18 cellular contexts compared by ENCODE assay signal in genomic region chr19:4198467-4199126, GRCh38. TPM values are rescaled to one million over a fixed set of nuclear protein-coding genes. Genes with fewer than 3 reads are reported as not detected.
DNase-seq lines count a peak whose midpoint lies in the region; ATAC-seq and TF ChIP-seq lines count a peak whose summit lies in the region.
"Had no signal": no experiment of that assay in that cellular context is flagged by ENCODE, and none has a peak within 500 bp of the region (broad histone marks: within the 10 kb centered on the region; RNA-seq: fewer than 3 reads in every experiment).

No MANE protein-coding gene starts in this region.

- ATAC-seq in GM21423 (IDR thresholded peaks at IDR 0.05; ENCODE audit: unreplicated experiment) = no peak
- ATAC-seq: activated T-cell treated with anti-CD3 and anti-CD28 coated beads, Interleukin-2, amount 50 U/mL, for 72 hours had no signal

- H3K4me1 ChIP-seq in HUES6 (ENCODE audit: control insufficient read depth, insufficient read depth, low read length) = no peaks in the 10 kb centered on the region; the same call in 1 of the 2 replicates
- H3K4me1 ChIP-seq in iPS-20b (ENCODE audit: insufficient read depth, low read length) = peaks cover 2% of the 10 kb centered on the region; the same call in 1 of the 2 replicates

- H3K36me3 Mint-ChIP-seq in brain = no peaks in the 10 kb centered on the region

- peak overlapping the region; percentile 47 to 84 (median 66) for H3K4me3 Mint-ChIP-seq in brain
- H3K4me3 Mint-ChIP-seq: activated CD8-positive, alpha-beta T cell treated with anti-CD3 and anti-CD28 coated beads, Interleukin-2, amount 10 ng/mL, durations not matched to agents 7 days and 5 days; activated naive CD8-positive, alpha-beta T cell; T-helper 2 cell treated with Interferon-gamma antibody and Interleukin-4, amounts not matched to agents 5 μg/mL and 100 μg/mL, for 36 hours had no signal

- H3K27ac Mint-ChIP-seq in brain = peak overlapping the region in 2 of 5 experiments; percentile 6 to 63
- H3K27ac Mint-ChIP-seq: activated CD8-positive, alpha-beta T cell treated with anti-CD3 and anti-CD28 coated beads, Interleukin-2, amount 10 ng/mL, durations not matched to agents 7 days and 5 days; activated naive CD8-positive, alpha-beta T cell; activated T-cell treated with anti-CD3 and anti-CD28 coated beads, Interleukin-2, amount 50 U/mL, for 72 hours; T-helper 2 cell treated with Interferon-gamma antibody and Interleukin-4, amounts not matched to agents 5 μg/mL and 100 μg/mL, for 36 hours had no signal

- TF ChIP-seq CTCF in brain (conservative IDR thresholded peaks at IDR 0.05) = no peak

- H3K9ac ChIP-seq in HUES6 (ENCODE audit: low read length) = no peak overlapping the region
- no peak overlapping the region; the same call in 1 of the 2 replicates for H3K9ac ChIP-seq in iPS-20b (ENCODE audit: low read depth, low read length)

- H3K36me3 ChIP-seq in HUES6 (ENCODE audit: control insufficient read depth, insufficient read depth, low read length) (no peaks in the 10 kb centered on the region), iPS-20b (ENCODE audit: insufficient read depth, low read depth, low read length) (no peaks in the 10 kb centered on the region)
- H3K36me3 ChIP-seq: right atrium auricular region, tibial artery had no signal

- no peak for DNase-seq in activated naive CD4-positive, alpha-beta T cell (lab: John Stamatoyannopoulos, UW)
- no peak for DNase-seq in stimulated activated CD4-positive, alpha-beta T cell treated with anti-CD3 and anti-CD28 coated beads, Interleukin-1b, Interleukin-23, amount 100 ng/mL, for 48 hours
- DNase-seq: activated CD8-positive, alpha-beta T cell treated with anti-CD3 and anti-CD28 coated beads, Interleukin-2, amount 10 ng/mL, durations not matched to agents 7 days and 5 days; NCI-H1417 treated with DMSO at 0.1 percent for 48 hours; SHP77; tibial artery had no signal

- H3K9me3 Mint-ChIP-seq in brain = peaks cover 0 to 16% (median 2%) of the 10 kb centered on the region in 5 experiments

- H3K27me3 ChIP-seq in HUES6 (ENCODE audit: control insufficient read depth, insufficient read depth, low read length) (peaks cover 73% of the 10 kb centered on the region), iPS-20b (ENCODE audit: insufficient read depth, low read length) (peaks cover 33% of the 10 kb centered on the region)

- H3K27ac ChIP-seq in HUES6 (ENCODE audit: low read depth, low read length) (no peak overlapping the region), iPS-20b (ENCODE audit: low read length) (no peak overlapping the region), temporal lobe (ENCODE audit: low read depth, low read length) (peak overlapping the region; percentile 3)
- H3K27ac ChIP-seq: right atrium auricular region, tibial artery had no signal

- peaks cover 51% of the 10 kb centered on the region for H3K27me3 Mint-ChIP-seq in brain

- H3K4me1 Mint-ChIP-seq in brain = peaks cover 16% of the 10 kb centered on the region

- H3K4me3 ChIP-seq in HUES6 (ENCODE audit: low read depth, low read length) (peak overlapping the region; percentile 43), iPS-20b (ENCODE audit: low read length) (peak overlapping the region; percentile 55)
- H3K4me3 ChIP-seq: tibial artery had no signal

- H3K9me3 ChIP-seq in HUES6 (ENCODE audit: control insufficient read depth, insufficient read depth, low read depth, low read length) (no peaks in the 10 kb centered on the region), iPS-20b (ENCODE audit: insufficient read depth, low read depth, low read length) (no peaks in the 10 kb centered on the region)
- H3K9me3 ChIP-seq: right atrium auricular region, tibial artery had no signal

RNA-seq across cellular contexts. Expression of gene ANKRD24, which starts 16.1 kb away (rescaled TPM):
- 6.2 TPM for polyA plus RNA-seq in brain (ENCODE audit: insufficient read depth, low read depth, low replicate concordance)
- total RNA-seq in temporal lobe = 8.9 TPM

RNA-seq across cellular contexts. Expression of gene SIRT6, which starts 16.2 kb away (rescaled TPM):
- 39.6 TPM for polyA plus RNA-seq in brain (ENCODE audit: insufficient read depth, low read depth, low replicate concordance)
- 11.1 TPM for total RNA-seq in temporal lobe

RNA-seq across cellular contexts. Expression of gene EBI3, which starts 30.7 kb away (rescaled TPM):
- polyA plus RNA-seq in brain (ENCODE audit: insufficient read depth, low read depth, low replicate concordance) = 1.1 TPM
- 0.25 TPM for total RNA-seq in temporal lobe
- total RNA-seq: activated CD8-positive, alpha-beta T cell treated with anti-CD3 and anti-CD28 coated beads, Interleukin-2, amount 10 ng/mL, durations not matched to agents 7 days and 5 days; OCI-LY7 had no signal

RNA-seq across cellular contexts. Expression of gene CREB3L3, which starts 45.2 kb away (rescaled TPM):
- polyA plus RNA-seq in brain (ENCODE audit: insufficient read depth, low read depth, low replicate concordance) = 0.39 TPM
- total RNA-seq in temporal lobe = not detected
- total RNA-seq: fibroblast of villous mesenchyme, LHCN-M2, right atrium auricular region had no signal

RNA-seq across cellular contexts. Expression of gene YJU2, which starts 48.3 kb away (rescaled TPM):
- polyA plus RNA-seq in brain (ENCODE audit: insufficient read depth, low read depth, low replicate concordance) = 55.8 TPM
- 10.3 TPM for total RNA-seq in temporal lobe
